In the genomic region with DNA sequence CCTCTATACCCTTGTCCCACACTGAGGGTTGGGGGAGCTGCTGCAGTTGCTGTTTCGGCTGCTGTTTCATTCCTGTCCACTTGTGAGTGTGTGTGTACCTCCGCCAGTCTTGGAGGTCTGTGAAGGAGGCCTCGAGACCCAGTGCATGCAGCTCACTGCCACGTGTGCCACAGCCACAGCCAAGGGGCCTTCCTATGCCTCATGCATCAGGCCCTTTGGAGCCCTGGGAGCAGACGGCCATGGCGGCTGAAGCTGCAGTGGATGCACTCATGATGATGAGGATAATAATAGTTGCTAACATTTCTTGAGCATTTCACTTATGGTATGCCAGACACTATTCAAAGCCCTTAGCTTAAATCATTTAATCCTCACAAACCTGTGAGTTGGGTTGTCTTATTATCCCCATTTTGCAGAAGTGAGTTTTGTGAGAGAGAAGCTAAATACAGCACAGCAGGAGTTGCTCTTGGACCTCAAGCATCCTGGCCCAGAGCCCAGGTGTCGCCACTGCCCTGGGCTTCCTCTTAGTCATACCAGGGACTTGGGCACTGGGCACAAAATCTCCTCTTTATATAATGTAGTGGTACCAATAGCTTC, we compare ENCODE assay signal across 8 cellular contexts.
DNase-seq lines count a peak whose midpoint lies in the region; ATAC-seq lines count a peak whose summit lies in the region.

No MANE protein-coding gene starts in this region.

- CTCF ChIA-PET in activated CD4-positive, alpha-beta T cell treated with anti-CD3 and anti-CD28 coated beads, Interleukin-2, amount 10 ng/mL, durations not matched to agents 7 days and 5 days (lab: Charles Lee), result interaction anchor here (0.6 to 3.8 kb wide), 7 partner anchors 9 to 359 kb away, joined by 3 to 16 read pairs (median 4); partner anchors contain the start of gene PRKCH

- POLR2A ChIA-PET in activated CD4-positive, alpha-beta T cell treated with anti-CD3 and anti-CD28 coated beads, Interleukin-2, amount 10 ng/mL, durations not matched to agents 7 days and 5 days (lab: Charles Lee), result interaction anchor here (1.1 to 1.4 kb wide), 2 partner anchors 220 to 252 kb away, joined by 3 to 5 read pairs; no protein-coding TSS in a partner anchor

- H3K4me3 ChIP-seq in skeletal muscle satellite cell (ENCODE audit: low read length), result no peak overlapping the region

- H3K9ac ChIP-seq in skeletal muscle satellite cell (ENCODE audit: low read depth, low read length), result peak overlapping the region; percentile 74

- no peaks in the 10 kb centered on the region for H3K9me3 ChIP-seq in skeletal muscle satellite cell (replicated peaks; ENCODE audit: low read length)

- peak overlapping the region; percentile 72 for H3K4me3 Mint-ChIP-seq in activated naive CD4-positive, alpha-beta T cell treated with anti-CD3 and anti-CD28 coated beads, Interleukin-2, amount 50 U/mL, for 24 hours
- H3K4me3 Mint-ChIP-seq in activated CD4-positive, alpha-beta T cell treated with anti-CD3 and anti-CD28 coated beads, Interleukin-2, amount 10 ng/mL, durations not matched to agents 7 days and 5 days, result peak overlapping the region; percentile 48

- peak overlapping the region; percentile 96 for H3K27ac Mint-ChIP-seq in activated naive CD4-positive, alpha-beta T cell treated with anti-CD3 and anti-CD28 coated beads, Interleukin-2, amount 50 U/mL, for 24 hours
- peak overlapping the region; percentile 93 for H3K27ac Mint-ChIP-seq in activated CD4-positive, alpha-beta T cell treated with anti-CD3 and anti-CD28 coated beads, Interleukin-2, amount 10 ng/mL, durations not matched to agents 7 days and 5 days

- H3K9me3 Mint-ChIP-seq in activated naive CD4-positive, alpha-beta T cell treated with anti-CD3 and anti-CD28 coated beads, Interleukin-2, amount 50 U/mL, for 24 hours, result no peaks in the 10 kb centered on the region
- no peaks in the 10 kb centered on the region for H3K9me3 Mint-ChIP-seq in activated CD4-positive, alpha-beta T cell treated with anti-CD3 and anti-CD28 coated beads, Interleukin-2, amount 10 ng/mL, durations not matched to agents 7 days and 5 days

- peak overlapping the region; percentile 41 for H3K4me2 ChIP-seq in skeletal muscle satellite cell (ENCODE audit: low read length)

- H3K36me3 Mint-ChIP-seq in activated naive CD4-positive, alpha-beta T cell treated with anti-CD3 and anti-CD28 coated beads, Interleukin-2, amount 50 U/mL, for 24 hours, result peaks cover 17% of the 10 kb centered on the region
- H3K36me3 Mint-ChIP-seq in activated CD4-positive, alpha-beta T cell treated with anti-CD3 and anti-CD28 coated beads, Interleukin-2, amount 10 ng/mL, durations not matched to agents 7 days and 5 days (ENCODE audit: low read depth), result peaks cover 74% of the 10 kb centered on the region

- DNase-seq in activated naive CD4-positive, alpha-beta T cell (lab: John Stamatoyannopoulos, UW), result no peak
- DNase-seq in activated CD4-positive, alpha-beta T cell treated with anti-CD3 and anti-CD28 coated beads, Interleukin-2, amount 10 ng/mL, durations not matched to agents 7 days and 5 days, result peak; percentile 23
- peak; percentile 52 for DNase-seq in glomerular visceral epithelial cell (ENCODE audit: extremely low spot score)

- no peaks in the 10 kb centered on the region for H3K27me3 ChIP-seq in skeletal muscle satellite cell (ENCODE audit: control insufficient read depth, insufficient read depth, low read length)

- ATAC-seq in HG02571 (IDR thresholded peaks at IDR 0.05; ENCODE audit: unreplicated experiment) (no peak), GM21515 (IDR thresholded peaks at IDR 0.05; ENCODE audit: unreplicated experiment) (no peak), GM18520 (IDR thresholded peaks at IDR 0.05; ENCODE audit: unreplicated experiment) (no peak)

- H3K36me3 ChIP-seq in skeletal muscle satellite cell (ENCODE audit: insufficient read depth, low read length), result no peaks in the 10 kb centered on the region

- no peaks in the 10 kb centered on the region for H3K27me3 Mint-ChIP-seq in activated naive CD4-positive, alpha-beta T cell treated with anti-CD3 and anti-CD28 coated beads, Interleukin-2, amount 50 U/mL, for 24 hours
- H3K27me3 Mint-ChIP-seq in activated CD4-positive, alpha-beta T cell treated with anti-CD3 and anti-CD28 coated beads, Interleukin-2, amount 10 ng/mL, durations not matched to agents 7 days and 5 days, result no peaks in the 10 kb centered on the region

- peaks cover 49% of the 10 kb centered on the region for H3K4me1 ChIP-seq in skeletal muscle satellite cell (ENCODE audit: control insufficient read depth, insufficient read depth, low read length)

- H3K4me1 Mint-ChIP-seq in activated naive CD4-positive, alpha-beta T cell treated with anti-CD3 and anti-CD28 coated beads, Interleukin-2, amount 50 U/mL, for 24 hours, result peaks cover 98% of the 10 kb centered on the region
- peaks cover 91% of the 10 kb centered on the region for H3K4me1 Mint-ChIP-seq in activated CD4-positive, alpha-beta T cell treated with anti-CD3 and anti-CD28 coated beads, Interleukin-2, amount 10 ng/mL, durations not matched to agents 7 days and 5 days

Comparison
In these comparisons a context has a peak if more than half of its experiments do, and no peak if none do; other contexts are left out.
1. DNase-seq: peak in activated CD4-positive, alpha-beta T cell treated with anti-CD3 and anti-CD28 coated beads, Interleukin-2, amount 10 ng/mL, durations not matched to agents 7 days and 5 days (single experiment) and glomerular visceral epithelial cell (single experiment); none in activated naive CD4-positive, alpha-beta T cell (0 of 4).